In the genomic region with DNA sequence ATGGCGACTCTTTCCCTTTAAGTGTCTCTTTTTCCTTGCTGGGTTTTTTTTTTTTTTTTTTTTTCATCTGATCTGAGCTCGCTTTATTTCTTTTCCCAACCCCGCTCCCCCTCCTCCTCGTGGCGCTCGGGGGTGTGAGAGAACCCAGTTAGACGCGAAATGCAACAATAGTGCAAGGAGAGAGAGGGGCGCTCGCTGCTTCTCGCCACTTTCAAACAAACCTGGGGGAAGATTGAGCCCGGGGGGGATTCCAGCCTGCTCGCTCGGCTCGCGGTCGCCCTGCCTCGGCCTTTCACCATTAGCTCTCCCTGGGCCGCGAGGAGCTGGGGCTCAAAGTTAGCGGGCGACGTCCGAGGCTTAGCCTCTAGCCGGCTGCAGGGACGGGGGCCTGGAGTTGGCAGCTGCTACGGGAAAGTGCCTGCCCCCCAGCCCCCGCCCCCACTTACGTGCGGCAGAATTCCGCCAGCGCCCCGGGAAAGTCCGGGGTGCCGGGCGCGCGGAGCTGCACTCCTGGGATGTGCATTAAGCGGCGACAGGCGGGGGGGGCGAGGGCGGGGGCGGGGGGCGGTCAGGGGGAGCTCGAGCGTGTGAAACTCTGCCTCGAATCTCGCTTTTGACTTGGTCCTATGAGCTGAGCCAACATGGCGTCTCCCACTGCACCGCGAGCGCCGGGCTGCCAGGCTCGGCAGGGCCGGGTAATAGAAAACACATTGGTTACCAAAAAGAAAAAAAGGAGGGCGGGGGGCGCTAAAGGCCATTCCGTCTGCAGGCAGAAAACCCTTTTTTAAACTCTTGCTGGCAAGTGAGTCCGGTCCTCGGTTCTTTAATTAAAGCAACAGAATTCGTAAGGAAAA, we compare ENCODE assay signal across 9 cellular contexts. TPM values are rescaled to one million over a fixed set of nuclear protein-coding genes. Genes with fewer than 3 reads are reported as not detected.
DNase-seq lines count a peak whose midpoint lies in the region; ATAC-seq and TF ChIP-seq lines count a peak whose summit lies in the region.
"Had no signal": no experiment of that assay in that cellular context is flagged by ENCODE, and none has a peak within 500 bp of the region (broad histone marks: within the 10 kb centered on the region; RNA-seq: fewer than 3 reads in every experiment).

No MANE protein-coding gene starts in this region.

- peaks cover 99% of the 10 kb centered on the region for H3K27me3 Mint-ChIP-seq in stimulated activated naive CD8-positive, alpha-beta T cell treated with anti-CD3 and anti-CD28 coated beads, Interleukin-15, amount 100 ng/mL, for 72 hours
- H3K27me3 Mint-ChIP-seq in activated CD8-positive, alpha-beta T cell treated with anti-CD3 and anti-CD28 coated beads for 36 hours = peaks cover 84% of the 10 kb centered on the region

- no peaks in the 10 kb centered on the region for H3K9me3 ChIP-seq in body of pancreas

- no peaks in the 10 kb centered on the region for H3K36me3 ChIP-seq in body of pancreas (replicated peaks in 1 of 2; ENCODE audit: insufficient read depth in 1 of 2, low read depth in 2 of 2)

- peaks cover 12% of the 10 kb centered on the region for H3K4me1 Mint-ChIP-seq in stimulated activated naive CD8-positive, alpha-beta T cell treated with anti-CD3 and anti-CD28 coated beads, Interleukin-15, amount 100 ng/mL, for 72 hours
- peaks cover 4% of the 10 kb centered on the region for H3K4me1 Mint-ChIP-seq in activated CD8-positive, alpha-beta T cell treated with anti-CD3 and anti-CD28 coated beads for 36 hours (ENCODE audit: low read depth)

- 0 to 2% methylated on average over 25 to 61 of the region's 62 CpGs for WGBS in body of pancreas, 2 donors

- peaks cover 0 to 7% of the 10 kb centered on the region in 2 donors for H3K9me3 Mint-ChIP-seq in stimulated activated naive CD8-positive, alpha-beta T cell treated with anti-CD3 and anti-CD28 coated beads, Interleukin-15, amount 100 ng/mL, for 72 hours
- peaks cover 2% of the 10 kb centered on the region for H3K9me3 Mint-ChIP-seq in activated CD8-positive, alpha-beta T cell treated with anti-CD3 and anti-CD28 coated beads for 36 hours
- H3K9me3 Mint-ChIP-seq: memory B cell had no signal

- DNase-seq in HT1080 (ENCODE audit: low read depth) = peak; percentile 26
- peak in 2 of 4 donors; percentile 44 to 62 for DNase-seq in body of pancreas
- peak; percentile 56 for DNase-seq in iPS-NIHi11 (ENCODE audit: low spot score)
- DNase-seq in stimulated activated naive CD8-positive, alpha-beta T cell treated with anti-CD3 and anti-CD28 coated beads, Interleukin-15, amount 100 ng/mL, for 72 hours = no peak
- no peak for DNase-seq in activated CD8-positive, alpha-beta T cell treated with anti-CD3 and anti-CD28 coated beads for 36 hours
- no peak for DNase-seq in GDM1 (lab: John Stamatoyannopoulos, UW)

- H3K4me1 ChIP-seq in body of pancreas = peaks cover 46% of the 10 kb centered on the region

- no peaks in the 10 kb centered on the region for H3K27me3 ChIP-seq in body of pancreas

- CTCF ChIA-PET in activated CD8-positive, alpha-beta T cell treated with anti-CD3 and anti-CD28 coated beads for 36 hours (lab: Charles Lee) = no interaction called here

- peak overlapping the region; percentile 96 for H3K27ac ChIP-seq in C4-2B
- peak overlapping the region; percentile 61 to 95 (median 91) for H3K27ac ChIP-seq in body of pancreas

- H3K4me3 ChIP-seq in body of pancreas = peak overlapping the region; percentile 72 to 77

- peak; percentile 48 for ATAC-seq in body of pancreas
- ATAC-seq in stimulated activated naive CD8-positive, alpha-beta T cell treated with anti-CD3 and anti-CD28 coated beads, Interleukin-15, amount 100 ng/mL, for 72 hours = no peak
- ATAC-seq in GM21526 (IDR thresholded peaks at IDR 0.05; ENCODE audit: low FRiP score, unreplicated experiment) = no peak
- ATAC-seq in activated CD8-positive, alpha-beta T cell treated with anti-CD3 and anti-CD28 coated beads for 36 hours = no peak

- no peak for TF ChIP-seq CTCF in C4-2B (conservative IDR thresholded peaks at IDR 0.05)
- no peak for TF ChIP-seq CTCF in body of pancreas (IDR thresholded peaks at IDR 0.05)
- no peak for TF ChIP-seq CTCF in activated CD8-positive, alpha-beta T cell treated with anti-CD3 and anti-CD28 coated beads for 36 hours (IDR thresholded peaks at IDR 0.05)

- peak in 2 of 3 donors; percentile 50 to 53 for TF ChIP-seq POLR2A in body of pancreas (IDR thresholded peaks at IDR 0.05)

- H3K36me3 Mint-ChIP-seq in activated CD8-positive, alpha-beta T cell treated with anti-CD3 and anti-CD28 coated beads for 36 hours (ENCODE audit: low read depth) = peaks cover 6% of the 10 kb centered on the region
- H3K36me3 Mint-ChIP-seq: memory B cell had no signal

- H3K4me3 Mint-ChIP-seq in stimulated activated naive CD8-positive, alpha-beta T cell treated with anti-CD3 and anti-CD28 coated beads, Interleukin-15, amount 100 ng/mL, for 72 hours = peak overlapping the region; percentile 3
- no peak overlapping the region for H3K4me3 Mint-ChIP-seq in activated CD8-positive, alpha-beta T cell treated with anti-CD3 and anti-CD28 coated beads for 36 hours
- H3K4me3 Mint-ChIP-seq: memory B cell had no signal

- intact Hi-C loops in body of pancreas (cut with DNase I) = no loop called here
- intact Hi-C loops in activated CD8-positive, alpha-beta T cell treated with anti-CD3 and anti-CD28 coated beads for 36 hours (cut with micrococcal nuclease) = loop anchor here (5.0 kb wide), 1 partner anchor 71 kb away; no protein-coding TSS in a partner anchor

- H3K27ac Mint-ChIP-seq in stimulated activated naive CD8-positive, alpha-beta T cell treated with anti-CD3 and anti-CD28 coated beads, Interleukin-15, amount 100 ng/mL, for 72 hours = no peak overlapping the region
- no peak overlapping the region for H3K27ac Mint-ChIP-seq in activated CD8-positive, alpha-beta T cell treated with anti-CD3 and anti-CD28 coated beads for 36 hours
- H3K27ac Mint-ChIP-seq: memory B cell had no signal

- POLR2A ChIA-PET in activated CD8-positive, alpha-beta T cell treated with anti-CD3 and anti-CD28 coated beads for 36 hours (lab: Charles Lee) = no interaction called here

RNA-seq across cellular contexts. Expression of gene NR2F2, which starts 10.3 kb away (rescaled TPM):
- 11.4 and 27.9 TPM in 2 replicates for total RNA-seq in HT1080 (2014; rRNA removed; shearing (Covaris generic))
- polyA plus RNA-seq in HT1080 (2015; cell fraction: cytosol; rRNA removed) = 50.5 and 59.0 TPM in 2 replicates
- polyA plus RNA-seq in HT1080 (2015; cell fraction: nucleus; rRNA removed) = 54.7 and 54.8 TPM in 2 replicates
- 10 to 100 TPM; 12.9 to 13.5 TPM for total RNA-seq in body of pancreas
- total RNA-seq in activated CD8-positive, alpha-beta T cell treated with anti-CD3 and anti-CD28 coated beads for 36 hours = not detected

Comparison
In these comparisons a context has a peak if more than half of its experiments do, and no peak if none do; other contexts are left out.
1. DNase-seq: peak in HT1080 (single experiment) and iPS-NIHi11 (single experiment); none in stimulated activated naive CD8-positive, alpha-beta T cell treated with anti-CD3 and anti-CD28 coated beads, Interleukin-15, amount 100 ng/mL, for 72 hours (0 of 2), activated CD8-positive, alpha-beta T cell treated with anti-CD3 and anti-CD28 coated beads for 36 hours (single experiment) and GDM1 (single experiment).
2. RNA of gene NR2F2, which starts 10.3 kb away (total RNA-seq): 11.4 to 27.9 TPM in HT1080 and 12.9 to 13.5 TPM in body of pancreas; not detected in activated CD8-positive, alpha-beta T cell treated with anti-CD3 and anti-CD28 coated beads for 36 hours; every median in the first group is over 10 times any median in the second.